Comparison of ENCODE assay signal across 24 cellular contexts in genomic region chr6:146917182-146917581, GRCh38.
"Had no signal": no experiment of that assay in that cellular context is flagged by ENCODE, and none has a peak within 500 bp of the region (broad histone marks: within the 10 kb centered on the region; RNA-seq: fewer than 3 reads in every experiment).

No MANE protein-coding gene starts in this region.

- DNase-seq: hypothalamus; immature natural killer cell; kidney; left ventricle myocardium inferior; midbrain; mucosa of descending colon; naive thymus-derived CD4-positive, alpha-beta T cell; ovary; right lobe of liver; stimulated activated CD4-positive, alpha-beta T cell treated with anti-CD3 and anti-CD28 coated beads, Interleukin-12 subunit alpha, Interleukin-12 subunit beta, amount 100 ng/mL, for 4 hours; stimulated activated CD4-positive, alpha-beta T cell treated with anti-CD3 and anti-CD28 coated beads, Interleukin-15, amount 100 ng/mL, for 24 hours; stimulated activated CD4-positive, alpha-beta T cell treated with anti-CD3 and anti-CD28 coated beads, Interleukin-2, amount 100 ng/mL, for 24 hours; stimulated activated CD4-positive, alpha-beta T cell treated with anti-CD3 and anti-CD28 coated beads, Interleukin-4, amount 100 ng/mL, for 24 hours; stimulated activated naive CD4-positive, alpha-beta T cell; tibial artery; trophoblast cell; uterus had no signal

- H3K4me1 ChIP-seq: right lobe of liver, uterus had no signal

- H3K36me3 ChIP-seq: left ventricle myocardium inferior, ovary, right atrium auricular region, right lobe of liver, suprapubic skin, thoracic aorta, tibial artery, uterus had no signal

- H3K4me3 ChIP-seq: left ventricle myocardium inferior, lung, mucosa of descending colon, ovary, right atrium auricular region, right lobe of liver, suprapubic skin, thoracic aorta, tibial artery, uterus had no signal

- H3K27me3 ChIP-seq: ovary, right atrium auricular region, right lobe of liver, suprapubic skin, tibial artery, uterus had no signal

- FAIRE-seq: islet of Langerhans, kidney had no signal

- H3K9me3 ChIP-seq: left ventricle myocardium inferior, mucosa of descending colon, ovary, right atrium auricular region, right lobe of liver, suprapubic skin, thoracic aorta, tibial artery, uterus had no signal

- ATAC-seq: mucosa of descending colon; naive thymus-derived CD4-positive, alpha-beta T cell; natural killer cell treated with Interleukin-12 subunit alpha and Interleukin-12 subunit beta and Interleukin-15 and Interleukin-18, amount 100 ng/mL, for 72 hours; stimulated activated effector memory CD8-positive, alpha-beta T cell treated with anti-CD3 and anti-CD28 coated beads, Interleukin-12 subunit alpha, Interleukin-12 subunit beta, amount 100 ng/mL, for 72 hours had no signal

- H3K27ac ChIP-seq: left ventricle myocardium inferior, ovary, right atrium auricular region, right lobe of liver, suprapubic skin, thoracic aorta, tibial artery, uterus had no signal
